In the genomic region with DNA sequence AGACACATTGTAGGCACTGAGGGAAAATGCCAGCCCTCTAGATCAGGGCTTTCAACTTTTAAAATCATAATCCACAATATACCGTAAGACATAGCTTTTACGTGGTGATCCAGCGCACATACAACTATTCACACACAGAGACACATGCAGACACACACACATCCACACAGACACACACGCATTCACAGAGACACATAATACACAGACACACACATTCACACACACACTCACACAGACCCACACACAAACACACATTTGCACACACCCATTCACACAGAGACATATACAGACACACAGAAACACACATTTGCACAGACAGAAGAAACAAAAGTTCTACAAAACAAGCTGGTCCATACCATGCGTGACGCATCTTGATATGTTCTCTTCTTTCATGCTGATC, we compare ENCODE assay signal across 27 cellular contexts.
"Had no signal": no experiment of that assay in that cellular context is flagged by ENCODE, and none has a peak within 500 bp of the region (broad histone marks: within the 10 kb centered on the region; RNA-seq: fewer than 3 reads in every experiment).

No MANE protein-coding gene starts in this region.

- H3K27me3 Mint-ChIP-seq: activated CD8-positive, alpha-beta T cell treated with anti-CD3 and anti-CD28 coated beads for 36 hours; activated naive CD8-positive, alpha-beta T cell treated with anti-CD3 and anti-CD28 coated beads, Interleukin-2, amount 50 U/mL, for 24 hours; brain had no signal

- H3K9me3 Mint-ChIP-seq: activated CD8-positive, alpha-beta T cell treated with anti-CD3 and anti-CD28 coated beads for 36 hours; activated naive CD4-positive, alpha-beta T cell treated with anti-CD3 and anti-CD28 coated beads, Interleukin-2, amount 50 U/mL, for 72 hours; activated naive CD8-positive, alpha-beta T cell treated with anti-CD3 and anti-CD28 coated beads, Interleukin-2, amount 50 U/mL, for 24 hours; T-helper 2 cell treated with Interferon-gamma antibody and Interleukin-4, amounts not matched to agents 5 μg/mL and 100 μg/mL, for 36 hours had no signal

- H3K27ac ChIP-seq: KMS-11, SJSA1 had no signal

- H3K4me2 ChIP-seq: KMS-11 had no signal

- H3K36me3 ChIP-seq: SJSA1 had no signal

- H3K4me1 Mint-ChIP-seq: activated naive CD8-positive, alpha-beta T cell treated with anti-CD3 and anti-CD28 coated beads, Interleukin-2, amount 50 U/mL, for 24 hours had no signal

- H3K36me3 Mint-ChIP-seq: activated naive CD4-positive, alpha-beta T cell treated with anti-CD3 and anti-CD28 coated beads, Interleukin-2, amount 50 U/mL, for 72 hours; brain had no signal

- H3K4me3 ChIP-seq: SJSA1 had no signal

- ATAC-seq: activated CD4-positive, CD25-positive, alpha-beta regulatory T cell treated with anti-CD3 and anti-CD28 coated beads, Interleukin-2, amount 50 U/mL, for 24 hours; activated CD8-positive, alpha-beta T cell treated with anti-CD3 and anti-CD28 coated beads for 36 hours; activated naive CD4-positive, alpha-beta T cell treated with anti-CD3 and anti-CD28 coated beads, Interleukin-2, amount 50 U/mL, for 72 hours; activated naive CD8-positive, alpha-beta T cell treated with anti-CD3 and anti-CD28 coated beads, Interleukin-2, amount 50 U/mL, for 24 hours; PC-3; SK-N-SH treated with all-trans-retinoic acid at 6 μM for 48 hours had no signal

- H3K9me3 ChIP-seq: SJSA1 had no signal

- FAIRE-seq: astrocyte, RCC 7860 had no signal

- H3K27me3 ChIP-seq: SJSA1 had no signal

- DNase-seq: activated CD4-positive, alpha-beta T cell treated with anti-CD3 and anti-CD28 coated beads for 4 hours; activated CD8-positive, alpha-beta memory T cell treated with anti-CD3 and anti-CD28 coated beads, Interleukin-2, amount 50 U/mL, for 4 hours; activated CD8-positive, alpha-beta T cell treated with anti-CD3 and anti-CD28 coated beads for 36 hours; activated naive CD4-positive, alpha-beta T cell treated with Interleukin-2 at 50 U/mL for 16 hours; activated naive CD8-positive, alpha-beta T cell treated with anti-CD3 and anti-CD28 coated beads, Interleukin-2, amount 50 U/mL, for 24 hours; amniotic stem cell; NCI-H1092; NCI-H1417 treated with DMSO at 0.1 percent for 48 hours; NCI-H1694; NCI-H2029; NCI-H2107; NCI-H345; NCI-H510A treated with DMSO at 0.1 percent for 48 hours; NCI-H69; NK-92 treated with Interleukin-12 subunit alpha and Interleukin-12 subunit beta, amount 100 ng/mL, for 24 hours; PC-3; SHP77; SW 1271 had no signal

- H3K27ac Mint-ChIP-seq: activated CD8-positive, alpha-beta T cell treated with anti-CD3 and anti-CD28 coated beads for 36 hours; activated naive CD4-positive, alpha-beta T cell treated with anti-CD3 and anti-CD28 coated beads, Interleukin-2, amount 50 U/mL, for 72 hours; activated naive CD8-positive, alpha-beta T cell treated with anti-CD3 and anti-CD28 coated beads, Interleukin-2, amount 50 U/mL, for 24 hours; brain; T-helper 2 cell treated with Interferon-gamma antibody and Interleukin-4, amounts not matched to agents 5 μg/mL and 100 μg/mL, for 36 hours had no signal

- H3K4me3 Mint-ChIP-seq: activated CD8-positive, alpha-beta T cell treated with anti-CD3 and anti-CD28 coated beads for 36 hours; activated naive CD8-positive, alpha-beta T cell treated with anti-CD3 and anti-CD28 coated beads, Interleukin-2, amount 50 U/mL, for 24 hours; brain; T-helper 2 cell treated with Interferon-gamma antibody and Interleukin-4, amounts not matched to agents 5 μg/mL and 100 μg/mL, for 36 hours had no signal

- H3K9ac ChIP-seq: KMS-11 had no signal
